10 cellular contexts compared by ENCODE assay signal in the genomic region with DNA sequence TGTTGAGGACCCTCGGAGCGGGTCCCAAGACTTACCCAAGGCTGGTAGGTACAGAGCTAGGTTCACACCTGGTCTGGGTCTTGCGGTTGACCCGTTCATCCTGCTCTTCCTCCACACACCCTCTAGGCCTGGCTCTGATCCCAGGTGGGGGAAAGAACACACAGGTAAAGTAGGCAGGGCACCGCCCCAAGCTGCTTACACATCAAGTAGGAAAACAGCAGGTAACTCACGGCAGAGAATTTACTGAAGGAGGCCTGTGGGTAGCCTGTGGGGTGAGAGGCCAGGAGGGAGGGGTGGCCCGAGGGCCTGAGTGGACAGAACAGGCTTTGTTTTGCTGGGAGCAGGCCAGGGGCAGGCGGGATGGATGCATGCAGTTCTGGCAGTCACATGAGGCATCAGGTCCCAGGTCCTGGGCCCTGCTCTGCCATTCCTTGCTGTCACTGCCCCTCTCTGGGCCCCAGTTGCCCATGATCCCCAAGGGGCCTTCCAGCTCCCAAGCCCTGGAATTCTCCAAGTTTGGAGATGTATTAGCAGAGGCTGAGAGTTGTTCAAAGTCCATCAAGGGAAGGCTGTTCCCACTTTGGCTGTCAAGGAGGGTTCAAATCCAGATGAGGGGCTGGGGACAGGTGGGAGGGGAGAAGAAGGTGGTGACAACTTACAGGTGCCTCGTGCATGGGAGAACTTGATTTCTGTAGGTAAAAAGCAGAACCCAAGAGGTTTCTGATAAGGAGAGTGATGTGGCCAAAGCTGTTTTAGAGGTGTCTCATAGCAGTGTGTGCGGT. TPM values are rescaled to one million over a fixed set of nuclear protein-coding genes. Genes with fewer than 3 reads are reported as not detected.
DNase-seq lines count a peak whose midpoint lies in the region; ATAC-seq and TF ChIP-seq lines count a peak whose summit lies in the region.
"Had no signal": no experiment of that assay in that cellular context is flagged by ENCODE, and none has a peak within 500 bp of the region (broad histone marks: within the 10 kb centered on the region; RNA-seq: fewer than 3 reads in every experiment).

No MANE protein-coding gene starts in this region.

- DNase-seq in NCI-H510A treated with DMSO at 0.1 percent for 48 hours (lab: John Stamatoyannopoulos, UW): peak; percentile 36
- DNase-seq in NCI-H510A (lab: John Stamatoyannopoulos, UW): no peak
- DNase-seq in breast epithelium (ENCODE audit: low spot score in 2 of 2): peak; percentile 93 to 94
- peak; percentile 83 for DNase-seq in lower lobe of right lung
- no peak for DNase-seq in activated CD8-positive, alpha-beta T cell treated with anti-CD3 and anti-CD28 coated beads, Interleukin-2, amount 10 ng/mL, durations not matched to agents 7 days and 5 days
- DNase-seq in DMS 273 (lab: John Stamatoyannopoulos, UW; ENCODE audit: unreplicated experiment): no peak
- no peak for DNase-seq in activated CD4-positive, alpha-beta memory T cell treated with anti-CD3 and anti-CD28 coated beads for 36 hours
- DNase-seq: foreskin fibroblast had no signal

- CTCF ChIA-PET in activated CD8-positive, alpha-beta T cell treated with anti-CD3 and anti-CD28 coated beads, Interleukin-2, amount 10 ng/mL, durations not matched to agents 7 days and 5 days (lab: Charles Lee): interaction anchor here (1.2 to 3.2 kb wide), 2 partner anchors 10 to 13 kb away, joined by 3 to 13 read pairs; no protein-coding TSS in a partner anchor
- CTCF ChIA-PET in activated CD4-positive, alpha-beta memory T cell treated with anti-CD3 and anti-CD28 coated beads for 36 hours (lab: Charles Lee): interaction anchor here (0.9 to 1.6 kb wide), 2 partner anchors 10 to 62 kb away, joined by 3 to 9 read pairs; no protein-coding TSS in a partner anchor

- H3K9me3 ChIP-seq in breast epithelium (no peaks in the 10 kb centered on the region), lower lobe of right lung (no peaks in the 10 kb centered on the region), thymus (ENCODE audit: control insufficient read depth) (no peaks in the 10 kb centered on the region)

- peak overlapping the region; percentile 87 to 91 for H3K27ac ChIP-seq in breast epithelium
- H3K27ac ChIP-seq in lower lobe of right lung: no peak overlapping the region
- H3K27ac ChIP-seq in thymus (ENCODE audit: low read depth): peak overlapping the region; percentile 18

- H3K4me3 ChIP-seq in breast epithelium (peak overlapping the region in 2 of 3 donors; percentile 21 to 49), lower lobe of right lung (no peak overlapping the region), thymus (ENCODE audit: low read length) (no peak overlapping the region)

- no peak overlapping the region for H3K27ac Mint-ChIP-seq in activated CD8-positive, alpha-beta T cell treated with anti-CD3 and anti-CD28 coated beads, Interleukin-2, amount 10 ng/mL, durations not matched to agents 7 days and 5 days
- no peak overlapping the region for H3K27ac Mint-ChIP-seq in activated CD4-positive, alpha-beta memory T cell treated with anti-CD3 and anti-CD28 coated beads for 36 hours
- H3K27ac Mint-ChIP-seq: nephron had no signal

- peaks cover 33% of the 10 kb centered on the region for H3K27me3 Mint-ChIP-seq in activated CD8-positive, alpha-beta T cell treated with anti-CD3 and anti-CD28 coated beads, Interleukin-2, amount 10 ng/mL, durations not matched to agents 7 days and 5 days (ENCODE audit: low read depth)
- H3K27me3 Mint-ChIP-seq in activated CD4-positive, alpha-beta memory T cell treated with anti-CD3 and anti-CD28 coated beads for 36 hours: peaks cover 22% of the 10 kb centered on the region

- H3K27me3 ChIP-seq in breast epithelium (no peaks in the 10 kb centered on the region), lower lobe of right lung (ENCODE audit: low read depth) (peaks cover 5% of the 10 kb centered on the region), thymus (ENCODE audit: control insufficient read depth, insufficient read depth) (peaks cover 14% of the 10 kb centered on the region)

- no peak overlapping the region for H3K4me3 Mint-ChIP-seq in activated CD8-positive, alpha-beta T cell treated with anti-CD3 and anti-CD28 coated beads, Interleukin-2, amount 10 ng/mL, durations not matched to agents 7 days and 5 days
- no peak overlapping the region for H3K4me3 Mint-ChIP-seq in activated CD4-positive, alpha-beta memory T cell treated with anti-CD3 and anti-CD28 coated beads for 36 hours
- H3K4me3 Mint-ChIP-seq: nephron had no signal

- no peaks in the 10 kb centered on the region for H3K36me3 ChIP-seq in breast epithelium
- H3K36me3 ChIP-seq in lower lobe of right lung: no peaks in the 10 kb centered on the region
- no peaks in the 10 kb centered on the region for H3K36me3 ChIP-seq in thymus (ENCODE audit: control insufficient read depth, insufficient read depth)

- WGBS in thymus: 95% methylated on average over 10 of the region's 10 CpGs

- H3K4me1 ChIP-seq in breast epithelium (peaks cover 20 to 55% of the 10 kb centered on the region in 2 donors), lower lobe of right lung (peaks cover 58% of the 10 kb centered on the region), thymus (ENCODE audit: control insufficient read depth, insufficient read depth, low read length) (no peaks in the 10 kb centered on the region)

- ATAC-seq in lower lobe of right lung: peak; percentile 56 to 77
- ATAC-seq in activated CD8-positive, alpha-beta T cell treated with anti-CD3 and anti-CD28 coated beads, Interleukin-2, amount 10 ng/mL, durations not matched to agents 7 days and 5 days: no peak

- TF ChIP-seq CTCF in breast epithelium (IDR thresholded peaks at IDR 0.05): peak in 1 of 3 donors; percentile 14
- no peak for TF ChIP-seq CTCF in lower lobe of right lung (IDR thresholded peaks at IDR 0.05)

- no peaks in the 10 kb centered on the region for H3K36me3 Mint-ChIP-seq in activated CD8-positive, alpha-beta T cell treated with anti-CD3 and anti-CD28 coated beads, Interleukin-2, amount 10 ng/mL, durations not matched to agents 7 days and 5 days (ENCODE audit: low read depth)
- no peaks in the 10 kb centered on the region for H3K36me3 Mint-ChIP-seq in activated CD4-positive, alpha-beta memory T cell treated with anti-CD3 and anti-CD28 coated beads for 36 hours

- intact Hi-C loops in breast epithelium (cut with DNase I; ENCODE audit: low total_unique reads) (no loop called here), lower lobe of right lung (cut with DNase I) (no loop called here)
- intact Hi-C loops in activated CD4-positive, alpha-beta memory T cell treated with anti-CD3 and anti-CD28 coated beads for 36 hours (cut with micrococcal nuclease): no loop called here

- POLR2A ChIA-PET in activated CD8-positive, alpha-beta T cell treated with anti-CD3 and anti-CD28 coated beads, Interleukin-2, amount 10 ng/mL, durations not matched to agents 7 days and 5 days (lab: Charles Lee): no interaction called here
- POLR2A ChIA-PET in activated CD4-positive, alpha-beta memory T cell treated with anti-CD3 and anti-CD28 coated beads for 36 hours (lab: Charles Lee): no interaction called here

- H3K9me3 Mint-ChIP-seq in activated CD8-positive, alpha-beta T cell treated with anti-CD3 and anti-CD28 coated beads, Interleukin-2, amount 10 ng/mL, durations not matched to agents 7 days and 5 days (ENCODE audit: insufficient read depth): no peaks in the 10 kb centered on the region
- no peaks in the 10 kb centered on the region for H3K9me3 Mint-ChIP-seq in activated CD4-positive, alpha-beta memory T cell treated with anti-CD3 and anti-CD28 coated beads for 36 hours

- no peak for TF ChIP-seq POLR2A in breast epithelium (IDR thresholded peaks at IDR 0.05)

- H3K4me1 Mint-ChIP-seq in activated CD8-positive, alpha-beta T cell treated with anti-CD3 and anti-CD28 coated beads, Interleukin-2, amount 10 ng/mL, durations not matched to agents 7 days and 5 days (ENCODE audit: low read depth): no peaks in the 10 kb centered on the region
- H3K4me1 Mint-ChIP-seq in activated CD4-positive, alpha-beta memory T cell treated with anti-CD3 and anti-CD28 coated beads for 36 hours (ENCODE audit: low read depth): peaks cover 12% of the 10 kb centered on the region

RNA-seq across cellular contexts. Expression of a gene that starts 5.7 kb away (rescaled TPM):
- total RNA-seq in breast epithelium: 100 to 1,000 TPM in 1 of 3 donors, 10 to 100 TPM in 2; 51.1 to 360 (median 65.1) TPM
- 16.3 TPM for total RNA-seq in lower lobe of right lung
- 11.8 TPM for polyA plus RNA-seq in thymus
- total RNA-seq in activated CD8-positive, alpha-beta T cell treated with anti-CD3 and anti-CD28 coated beads, Interleukin-2, amount 10 ng/mL, durations not matched to agents 7 days and 5 days: 1 to 10 TPM; 2.5 TPM
- 1 to 10 TPM; 3.8 to 3.9 TPM for total RNA-seq in activated CD4-positive, alpha-beta memory T cell treated with anti-CD3 and anti-CD28 coated beads for 36 hours

Comparison
In these comparisons a context has a peak if more than half of its experiments do, and no peak if none do; other contexts are left out.
1. DNase-seq: peak in NCI-H510A treated with DMSO at 0.1 percent for 48 hours (single experiment), breast epithelium (2 of 2) and lower lobe of right lung (single experiment); none in NCI-H510A (single experiment), activated CD8-positive, alpha-beta T cell treated with anti-CD3 and anti-CD28 coated beads, Interleukin-2, amount 10 ng/mL, durations not matched to agents 7 days and 5 days (single experiment), DMS 273 (single experiment) and activated CD4-positive, alpha-beta memory T cell treated with anti-CD3 and anti-CD28 coated beads for 36 hours (single experiment).
2. H3K4me3 ChIP-seq: peak in breast epithelium (2 of 3); none in lower lobe of right lung (single experiment) and thymus (single experiment).